17 cellular contexts compared by ENCODE assay signal in genomic region chr9:85430659-85431370, GRCh38.
A peak's percentile ranks its signal among the peaks of the same experiment; 100 is the strongest.
DNase-seq lines count a peak whose midpoint lies in the region; ATAC-seq and TF ChIP-seq lines count a peak whose summit lies in the region.
"Had no signal": no experiment of that assay in that cellular context is flagged by ENCODE, and none has a peak within 500 bp of the region (broad histone marks: within the 10 kb centered on the region; RNA-seq: fewer than 3 reads in every experiment).

No MANE protein-coding gene starts in this region.

- no peaks in the 10 kb centered on the region for H3K4me1 Mint-ChIP-seq in activated T-cell treated with anti-CD3 and anti-CD28 coated beads, Interleukin-2, amount 50 U/mL, for 4 hours (ENCODE audit: low read depth)

- BruUV-seq in PC-3 (replicated peaks; lab: Mats Ljungman, UMichigan), result no TSS peak

- no peak overlapping the region for H2AFZ ChIP-seq in PC-3 (ENCODE audit: low read length)

- TF ChIP-seq CTCF in heart left ventricle (IDR thresholded peaks at IDR 0.05), result no peak
- TF ChIP-seq CTCF in PC-3 (conservative IDR thresholded peaks at IDR 0.05; ENCODE audit: low read depth, low read length), result no peak

- H3K4me2 ChIP-seq in PC-3 (ENCODE audit: low read length), result peak overlapping the region; percentile 67

- H3K9ac ChIP-seq in PC-3 (ENCODE audit: low read length), result no peak overlapping the region

- no peaks in the 10 kb centered on the region for H3F3A ChIP-seq in PC-3 (ENCODE audit: low read length, unreplicated experiment)

- peaks cover 0 to 10% (median 0%) of the 10 kb centered on the region in 9 donors for H3K27me3 ChIP-seq in heart left ventricle
- H3K27me3 ChIP-seq in PC-3 (ENCODE audit: low read length), result no peaks in the 10 kb centered on the region
- H3K27me3 ChIP-seq in layer of hippocampus (ENCODE audit: control insufficient read depth, insufficient read depth, low read length), result no peaks in the 10 kb centered on the region
- no peaks in the 10 kb centered on the region for H3K27me3 ChIP-seq in aorta (ENCODE audit: control insufficient read depth in 1 of 2, insufficient read depth in 2 of 2, low read length in 1 of 2)
- H3K27me3 ChIP-seq: thyroid gland had no signal

- no peak overlapping the region for H3K4me3 Mint-ChIP-seq in activated T-cell treated with anti-CD3 and anti-CD28 coated beads, Interleukin-2, amount 50 U/mL, for 4 hours

- no peaks in the 10 kb centered on the region for H3K36me3 Mint-ChIP-seq in activated T-cell treated with anti-CD3 and anti-CD28 coated beads, Interleukin-2, amount 50 U/mL, for 4 hours (ENCODE audit: insufficient read depth)

- TF ChIP-seq POLR2A in heart left ventricle (IDR thresholded peaks at IDR 0.05), result no peak

- no peaks in the 10 kb centered on the region for H4K20me1 ChIP-seq in PC-3 (ENCODE audit: low read length)

- H3K4me3 ChIP-seq in heart left ventricle (no peak overlapping the region), PC-3 (ENCODE audit: low read length) (no peak overlapping the region), aorta (ENCODE audit: low read length in 2 of 2) (no peak overlapping the region)
- H3K4me3 ChIP-seq: thyroid gland had no signal

- ATAC-seq in heart left ventricle (peak; percentile 43 to 83 (median 62)), PC-3 (no peak), aorta (ENCODE audit: low FRiP score) (peak; percentile 22)
- ATAC-seq in activated T-cell treated with anti-CD3 and anti-CD28 coated beads, Interleukin-2, amount 50 U/mL, for 4 hours, result no peak

- H3K79me2 ChIP-seq in PC-3 (ENCODE audit: low read length), result no peaks in the 10 kb centered on the region

- DNase-seq in heart left ventricle (peak in 3 of 5 donors; percentile 31 to 48 (median 35)), cardiac septum (ENCODE audit: low spot score) (no peak), PC-3 (no peak), aorta (no peak), AG08395 (ENCODE audit: low spot score) (no peak)
- DNase-seq in activated T-cell treated with anti-CD3 and anti-CD28 coated beads, Interleukin-2, amount 50 U/mL, for 4 hours, result no peak
- DNase-seq in activated naive CD4-positive, alpha-beta T cell treated with anti-CD3 and anti-CD28 coated beads, Interleukin-2, amount 50 U/mL, for 16 hours, result no peak
- DNase-seq: ACHN; activated CD4-positive, alpha-beta T cell treated with anti-CD3 and anti-CD28 coated beads, Interleukin-2, amount 50 U/mL, for 4 hours; activated T-cell treated with anti-CD3 and anti-CD28 coated beads, Interleukin-2, amount 50 U/mL, for 48 hours; Caco-2; cortex of kidney; kidney; MM.1S; NCI-H345; thyroid gland had no signal

- H3K27me3 Mint-ChIP-seq in activated T-cell treated with anti-CD3 and anti-CD28 coated beads, Interleukin-2, amount 50 U/mL, for 4 hours (ENCODE audit: low read depth), result peaks cover 26% of the 10 kb centered on the region

- H3K27ac ChIP-seq in heart left ventricle (peak overlapping the region in 8 of 12 donors; percentile 30 to 68 (median 56)), PC-3 (ENCODE audit: low read length) (peak overlapping the region; percentile 77), layer of hippocampus (ENCODE audit: low read depth, low read length) (peak overlapping the region; percentile 38), aorta (ENCODE audit: low read depth in 1 of 2, low read length in 2 of 2) (no peak overlapping the region)
- H3K27ac ChIP-seq: thyroid gland had no signal

- H3K36me3 ChIP-seq in heart left ventricle (no peaks in the 10 kb centered on the region), PC-3 (ENCODE audit: low read depth, low read length) (no peaks in the 10 kb centered on the region), aorta (ENCODE audit: control insufficient read depth in 1 of 2, insufficient read depth in 2 of 2, low read length in 1 of 2) (no peaks in the 10 kb centered on the region)
- H3K36me3 ChIP-seq: thyroid gland had no signal

- POLR2A ChIA-PET in PC-3 (lab: Charles Lee; ENCODE audit: unreplicated experiment), result no interaction called here

- H3K9me2 ChIP-seq in PC-3 (replicated peaks; ENCODE audit: low read length), result no peaks in the 10 kb centered on the region

- CTCF ChIA-PET in PC-3 (lab: Charles Lee), result no interaction called here

- H3K9me3 Mint-ChIP-seq in activated T-cell treated with anti-CD3 and anti-CD28 coated beads, Interleukin-2, amount 50 U/mL, for 4 hours, result no peaks in the 10 kb centered on the region

- H3K9me3 ChIP-seq in heart left ventricle (peaks cover 0 to under 1% (median 0%) of the 10 kb centered on the region in 12 donors), PC-3 (ENCODE audit: low read length) (no peaks in the 10 kb centered on the region), aorta (ENCODE audit: control insufficient read depth, low read length) (no peaks in the 10 kb centered on the region)
- H3K9me3 ChIP-seq: Caco-2, thyroid gland had no signal

- H3K4me1 ChIP-seq in heart left ventricle (peaks cover 0 to 11% (median 2%) of the 10 kb centered on the region in 12 donors), PC-3 (ENCODE audit: insufficient read depth, low read length) (peaks cover 23% of the 10 kb centered on the region), aorta (ENCODE audit: control insufficient read depth in 1 of 2, insufficient read depth in 2 of 2, low read length in 2 of 2) (no peaks in the 10 kb centered on the region)
- H3K4me1 ChIP-seq: Caco-2 had no signal

- 57 to 68% (median 59%) methylated on average over 19 of the region's 19 CpGs for WGBS in heart left ventricle, 4 donors
- WGBS in aorta, 2 donors, result 52 to 53% methylated on average over 19 of the region's 19 CpGs

- intact Hi-C loops in heart left ventricle (cut with DNase I) (loop anchor here in 2 of 10 donors (5.0 to 10.0 kb wide), 2 partner anchors 91 to 104 kb away; no protein-coding TSS in a partner anchor), cardiac septum (cut with DNase I) (loop anchor here (2.0 kb wide), 1 partner anchor 98 kb away; no protein-coding TSS in a partner anchor), PC-3 (cut with micrococcal nuclease) (no loop called here), aorta (cut with DNase I) (no loop called here)

Comparison
In these comparisons a context has a peak if more than half of its experiments do, and no peak if none do; other contexts are left out.
1. DNase-seq: peak in heart left ventricle (3 of 5); none in cardiac septum (single experiment), PC-3 (single experiment), aorta (0 of 2), activated T-cell treated with anti-CD3 and anti-CD28 coated beads, Interleukin-2, amount 50 U/mL, for 4 hours (single experiment), AG08395 (single experiment) and activated naive CD4-positive, alpha-beta T cell treated with anti-CD3 and anti-CD28 coated beads, Interleukin-2, amount 50 U/mL, for 16 hours (single experiment).
2. ATAC-seq: peak in heart left ventricle (4 of 4) and aorta (single experiment); none in PC-3 (single experiment) and activated T-cell treated with anti-CD3 and anti-CD28 coated beads, Interleukin-2, amount 50 U/mL, for 4 hours (0 of 2).
3. H3K27ac ChIP-seq: peak in heart left ventricle (8 of 12), PC-3 (single experiment) and layer of hippocampus (single experiment); none in aorta (0 of 2).